ENCODE assay signal across 1 cellular context in the genomic region with DNA sequence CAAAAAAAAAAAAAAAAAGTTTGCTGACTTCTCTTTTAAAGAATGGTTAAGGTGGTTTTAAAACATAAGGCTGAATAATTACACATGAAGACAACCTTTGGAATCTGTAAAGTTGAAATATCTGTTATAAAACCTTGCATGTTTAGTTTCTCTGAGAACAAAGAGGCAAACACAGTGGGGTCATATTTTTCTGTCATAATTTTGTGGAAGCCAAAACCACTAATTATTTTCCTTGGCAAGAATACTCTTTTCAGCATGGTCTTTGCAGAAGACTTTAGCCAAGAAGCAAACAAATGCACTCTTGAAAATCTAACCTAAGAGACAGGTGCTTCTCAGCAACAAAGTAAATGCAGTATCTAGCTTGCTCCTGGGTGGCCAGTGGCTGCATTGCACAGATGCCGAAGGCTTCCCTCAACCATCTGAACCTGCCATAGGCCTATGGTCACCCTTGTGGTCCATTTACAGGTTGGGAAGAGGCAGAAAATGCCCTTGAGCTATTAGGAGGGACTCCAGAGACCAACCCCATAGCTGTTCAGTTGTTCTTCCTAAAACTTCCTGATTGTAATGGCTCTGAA.
TF ChIP-seq lines count a peak whose summit lies in the region.

No MANE protein-coding gene starts in this region.

TF ChIP-seq in IMR-90, 13 proteins besides CTCF, POLR2A, EP300 and RAD21:
- TF ChIP-seq RFX5 (IDR thresholded peaks at IDR 0.05; ENCODE audit: low read depth, low read length) (no peak), MAZ (IDR thresholded peaks at IDR 0.05; ENCODE audit: borderline replicate concordance, low read depth, low read length) (no peak), MAFK (IDR thresholded peaks at IDR 0.05; ENCODE audit: low read depth, low read length) (no peak), CHD1 (IDR thresholded peaks at IDR 0.05; ENCODE audit: low read depth, low read length) (no peak), BHLHE40 (IDR thresholded peaks at IDR 0.05; ENCODE audit: low read depth, low read length) (no peak), CEBPB (IDR thresholded peaks at IDR 0.05; ENCODE audit: low read depth, low read length) (no peak), SMC3 (IDR thresholded peaks at IDR 0.05; ENCODE audit: low read depth, low read length) (no peak), FOS (IDR thresholded peaks at IDR 0.05; ENCODE audit: low read depth, low read length) (no peak), RCOR1 (IDR thresholded peaks at IDR 0.05; ENCODE audit: insufficient replicate concordance, low read length) (no peak), MXI1 (IDR thresholded peaks at IDR 0.05; ENCODE audit: borderline replicate concordance, low read depth, low read length) (no peak), NFE2L2 (IDR thresholded peaks at IDR 0.05; ENCODE audit: low read depth, low read length) (no peak)
- TF ChIP-seq, protein P1, sequence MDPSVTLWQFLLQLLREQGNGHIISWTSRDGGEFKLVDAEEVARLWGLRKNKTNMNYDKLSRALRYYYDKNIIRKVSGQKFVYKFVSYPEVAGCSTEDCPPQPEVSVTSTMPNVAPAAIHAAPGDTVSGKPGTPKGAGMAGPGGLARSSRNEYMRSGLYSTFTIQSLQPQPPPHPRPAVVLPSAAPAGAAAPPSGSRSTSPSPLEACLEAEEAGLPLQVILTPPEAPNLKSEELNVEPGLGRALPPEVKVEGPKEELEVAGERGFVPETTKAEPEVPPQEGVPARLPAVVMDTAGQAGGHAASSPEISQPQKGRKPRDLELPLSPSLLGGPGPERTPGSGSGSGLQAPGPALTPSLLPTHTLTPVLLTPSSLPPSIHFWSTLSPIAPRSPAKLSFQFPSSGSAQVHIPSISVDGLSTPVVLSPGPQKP (IDR thresholded peaks at IDR 0.05; ENCODE audit: borderline replicate concordance, low read depth, low read length): no peak
- TF ChIP-seq, protein P2, sequence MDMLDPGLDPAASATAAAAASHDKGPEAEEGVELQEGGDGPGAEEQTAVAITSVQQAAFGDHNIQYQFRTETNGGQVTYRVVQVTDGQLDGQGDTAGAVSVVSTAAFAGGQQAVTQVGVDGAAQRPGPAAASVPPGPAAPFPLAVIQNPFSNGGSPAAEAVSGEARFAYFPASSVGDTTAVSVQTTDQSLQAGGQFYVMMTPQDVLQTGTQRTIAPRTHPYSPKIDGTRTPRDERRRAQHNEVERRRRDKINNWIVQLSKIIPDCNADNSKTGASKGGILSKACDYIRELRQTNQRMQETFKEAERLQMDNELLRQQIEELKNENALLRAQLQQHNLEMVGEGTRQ (IDR thresholded peaks at IDR 0.05; ENCODE audit: low read depth, low read length): no peak
